Comparison of ENCODE assay signal across 11 cellular contexts in genomic region chr2:239444626-239445625, GRCh38. TPM values are rescaled to one million over a fixed set of nuclear protein-coding genes. Genes with fewer than 3 reads are reported as not detected.
DNase-seq lines count a peak whose midpoint lies in the region; ATAC-seq, FAIRE-seq and TF ChIP-seq lines count a peak whose summit lies in the region.
"Had no signal": no experiment of that assay in that cellular context is flagged by ENCODE, and none has a peak within 500 bp of the region (broad histone marks: within the 10 kb centered on the region; RNA-seq: fewer than 3 reads in every experiment).

No MANE protein-coding gene starts in this region.

- no peak overlapping the region for H2BK120ac ChIP-seq in H1 (replicated peaks; ENCODE audit: low read depth, low read length)

- POLR2A ChIA-PET in H1 (lab: Charles Lee; ENCODE audit: partially characterized antibody), result no interaction called here

- H2BK5ac ChIP-seq in H1 (ENCODE audit: low read depth, low read length), result no peak overlapping the region

- TF ChIP-seq CTCF in H1 (IDR thresholded peaks at IDR 0.05; ENCODE audit: control extremely low read depth in 1 of 3, insufficient read depth in 1 of 3, low read depth in 1 of 3, low read length in 3 of 3) (no peak), nephron (IDR thresholded peaks at IDR 0.05; ENCODE audit: unreplicated experiment in 3 of 3) (no peak)

- H3K23me2 ChIP-seq in H1 (ENCODE audit: low read depth, low read length), result no peaks in the 10 kb centered on the region

- no peak overlapping the region for H4K5ac ChIP-seq in H1 (ENCODE audit: insufficient read length, low read depth, low read length)

- H3K36me3 Mint-ChIP-seq in nephron (ENCODE audit: low read depth), result peaks cover 3% of the 10 kb centered on the region

- no peaks in the 10 kb centered on the region for H3K79me1 ChIP-seq in H1 (ENCODE audit: low read depth, low read length)

- no peaks in the 10 kb centered on the region for H3K36me3 ChIP-seq in H1 (ENCODE audit: control insufficient read depth in 2 of 4, insufficient read depth in 4 of 4, low read length in 3 of 4)

- H3K4me2 ChIP-seq in H1 (ENCODE audit: insufficient read depth in 1 of 2, low read depth in 2 of 2, low read length in 2 of 2), result no peak overlapping the region

- no peak for TF ChIP-seq POLR2A in H1 (IDR thresholded peaks at IDR 0.05; ENCODE audit: control extremely low read depth in 1 of 2, low read depth in 2 of 2, low read length in 2 of 2)

- H3K4me3 Mint-ChIP-seq in nephron, result no peak overlapping the region
- H3K4me3 Mint-ChIP-seq: nephron progenitor cell had no signal

- H2AFZ ChIP-seq in H1 (ENCODE audit: low read length), result no peak overlapping the region

- no peaks in the 10 kb centered on the region for H3K79me2 ChIP-seq in H1 (ENCODE audit: control insufficient read depth in 1 of 2, insufficient read depth in 2 of 2, low read length in 2 of 2)

- no peak overlapping the region for H3K4ac ChIP-seq in H1 (replicated peaks; ENCODE audit: insufficient read length, low read depth, low read length)

- H3K23ac ChIP-seq in H1 (ENCODE audit: insufficient read length), result no peak overlapping the region

- CTCF ChIA-PET in H1 (lab: Charles Lee; ENCODE audit: partially characterized antibody), result no interaction called here

- H2BK12ac ChIP-seq in H1 (ENCODE audit: low read depth, low read length), result no peak overlapping the region

- no peak overlapping the region for H3K9ac ChIP-seq in H1 (replicated peaks in 1 of 4; ENCODE audit: extremely low read depth in 1 of 4, low read depth in 3 of 4, low read length in 3 of 4)

- H3K27ac ChIP-seq in H1 (ENCODE audit: low read depth, low read length), result no peak overlapping the region

- H3K4me1 ChIP-seq in H1 (replicated peaks in 1 of 4; ENCODE audit: control insufficient read depth in 3 of 4, insufficient read depth in 4 of 4, low read length in 3 of 4), result peaks cover 0 to 14% (median 8%) of the 10 kb centered on the region in 4 experiments; a peak in 5 of 7 replicates

- H3K18ac ChIP-seq in H1 (ENCODE audit: extremely low read depth, low read length), result no peak overlapping the region

- DNase-seq in Ammon's horn (ENCODE audit: low spot score) (peak; percentile 85), NCI-H146 treated with DMSO at 0.1 percent for 48 hours (lab: John Stamatoyannopoulos, UW; ENCODE audit: unreplicated experiment) (peak; percentile 33), H1 (ENCODE audit: low read depth in 1 of 2, low spot score in 2 of 2) (no peak), H4 (ENCODE audit: low spot score) (no peak), ureter (ENCODE audit: low spot score) (no peak)
- no peak for DNase-seq in activated CD4-positive, CD25-positive, alpha-beta regulatory T cell (lab: John Stamatoyannopoulos, UW)
- DNase-seq: activated effector memory CD4-positive, alpha-beta T cell treated with Interleukin-2 at 50 U/mL for 16 hours; erythroblast; nephron progenitor cell had no signal

- H3K27me3 ChIP-seq in H1 (replicated peaks in 1 of 4; ENCODE audit: control insufficient read depth in 3 of 4, extremely low read depth in 1 of 4, insufficient read depth in 3 of 4, low read length in 3 of 4), result peaks cover 0 to 11% (median 3%) of the 10 kb centered on the region in 4 experiments; a peak in 4 of 7 replicates

- H3K9me3 ChIP-seq in H1 (ENCODE audit: insufficient read depth in 2 of 2, low read depth in 1 of 2, low read length in 1 of 2), result peaks cover 4 to 10% of the 10 kb centered on the region in 2 experiments; a peak in 1 of 4 replicates

- peaks cover 39% of the 10 kb centered on the region for H3K4me1 Mint-ChIP-seq in nephron

- no peaks in the 10 kb centered on the region for H4K20me1 ChIP-seq in H1 (replicated peaks in 1 of 2; ENCODE audit: control insufficient read depth in 1 of 2, insufficient read depth in 2 of 2, low read length in 2 of 2)

- no peak for FAIRE-seq in H1 (lab: Jason Lieb, UNC)

- H3K27ac Mint-ChIP-seq in nephron, result peak overlapping the region in 2 of 3 experiments; percentile 93 to 94
- H3K27ac Mint-ChIP-seq: nephron progenitor cell had no signal

- H3K4me3 ChIP-seq in H1 (ENCODE audit: extremely low read depth in 1 of 4, insufficient read depth in 2 of 4, low read depth in 3 of 4, low read length in 4 of 4), result no peak overlapping the region

- no peak overlapping the region for H2AK5ac ChIP-seq in H1 (ENCODE audit: low read depth, low read length)

- peaks cover 15% of the 10 kb centered on the region for H3K9me3 Mint-ChIP-seq in nephron

- whole genome bisulfite sequencing in H1 (ENCODE audit: extremely low coverage in 1 of 2, insufficient coverage in 1 of 2, insufficient read length in 1 of 2, insufficient replicate concordance in 2 of 2, low coverage in 1 of 2, low lambda C conversion rate in 2 of 2, missing lambda C conversion rate in 1 of 2), 2 experiments, result 88% methylated on average over 20 of the region's 20 CpGs; no CpG with 5 or more reads in 1 of the 2 experiments

- H4K91ac ChIP-seq in H1 (replicated peaks; ENCODE audit: insufficient read length, low read length), result no peak overlapping the region

- H4K8ac ChIP-seq in H1 (ENCODE audit: extremely low read depth, insufficient read depth, low read length), result no peak overlapping the region

- TF ChIP-seq RAD21 in H1 (IDR thresholded peaks at IDR 0.05 in 1 of 2, conservative IDR thresholded peaks at IDR 0.05 in 1 of 2; ENCODE audit: low read depth in 2 of 2, low read length in 2 of 2), result no peak

- H2BK15ac ChIP-seq in H1 (ENCODE audit: low read length), result no peak overlapping the region

- no peak overlapping the region for H3K56ac ChIP-seq in H1 (replicated peaks; ENCODE audit: insufficient read length, low read depth, low read length)

- H2BK20ac ChIP-seq in H1 (ENCODE audit: low read length), result no peak overlapping the region

- H3K27me3 Mint-ChIP-seq in nephron (ENCODE audit: low read depth), result peaks cover 27% of the 10 kb centered on the region

- no peak for ATAC-seq in HG03354 (IDR thresholded peaks at IDR 0.05; ENCODE audit: poor library complexity, severe bottlenecking, unreplicated experiment)

- H3K14ac ChIP-seq in H1 (ENCODE audit: insufficient read length), result no peak overlapping the region

- TF ChIP-seq EP300 in H1 (IDR thresholded peaks at IDR 0.05; ENCODE audit: borderline replicate concordance in 1 of 2, low read depth in 2 of 2, low read length in 2 of 2), result no peak

TF ChIP-seq in H1, 55 proteins besides CTCF, POLR2A, EP300 and RAD21:
- TF ChIP-seq MAX (IDR thresholded peaks at IDR 0.05) (no peak), CEBPB (IDR thresholded peaks at IDR 0.05; ENCODE audit: low read depth, low read length) (peak; percentile 63; the same call in 1 of the 2 replicates)
TF ChIP-seq in H1: peak in this region for 1.

RNA-seq across cellular contexts. Expression of gene HDAC4, which starts 44.1 kb away (rescaled TPM):
- total RNA-seq in H1 (2021; fragmentation: NEBNext Ultra II Directional; extraction: Animal tissue kit (Norgen Biotek cat#: 25700)), result 31.3 and 31.5 TPM in 2 replicates
- polyA plus RNA-seq in H1 (2011; rRNA removed), result 15.4 and 31.2 TPM in 2 replicates
- polyA plus RNA-seq in H1 (2011; cell fraction: cytosol; rRNA removed), result 14.3 TPM
- polyA plus RNA-seq in H1 (2011; cell fraction: nucleus; rRNA removed), result 24.1 TPM
- 9.7 to 17.8 TPM (median 12.6 TPM) in 4 replicates for polyA plus RNA-seq in H1 (2012, experiment 1 of 2)
- 5.0 TPM for polyA plus RNA-seq in H1 (2012, experiment 2 of 2)
- polyA plus RNA-seq in H1 (2013, experiment 1 of 2), result 14.8 TPM
- polyA plus RNA-seq in H1 (2013, experiment 2 of 2), result 12.6 TPM
- 35.1 and 38.5 TPM in 2 replicates for polyA minus RNA-seq in H1 (2011; rRNA and poly(A)+ RNA removed)
- polyA minus RNA-seq in H1 (2011; cell fraction: cytosol; rRNA and poly(A)+ RNA removed), result 26.3 TPM
- polyA minus RNA-seq in H1 (2011; cell fraction: nucleus; rRNA and poly(A)+ RNA removed), result 47.3 TPM
- 6.4 and 19.7 TPM in 2 replicates for total RNA-seq in H4 (2014; rRNA removed; shearing (Covaris generic))
- 86.9 TPM for total RNA-seq in ureter

Comparison
In these comparisons a context has a peak if more than half of its experiments do, and no peak if none do; other contexts are left out.
1. DNase-seq: peak in Ammon's horn (single experiment) and NCI-H146 treated with DMSO at 0.1 percent for 48 hours (single experiment); none in H1 (0 of 2), activated CD4-positive, CD25-positive, alpha-beta regulatory T cell (0 of 4), H4 (single experiment) and ureter (single experiment).